15 cellular contexts compared by ENCODE assay signal in the genomic region with DNA sequence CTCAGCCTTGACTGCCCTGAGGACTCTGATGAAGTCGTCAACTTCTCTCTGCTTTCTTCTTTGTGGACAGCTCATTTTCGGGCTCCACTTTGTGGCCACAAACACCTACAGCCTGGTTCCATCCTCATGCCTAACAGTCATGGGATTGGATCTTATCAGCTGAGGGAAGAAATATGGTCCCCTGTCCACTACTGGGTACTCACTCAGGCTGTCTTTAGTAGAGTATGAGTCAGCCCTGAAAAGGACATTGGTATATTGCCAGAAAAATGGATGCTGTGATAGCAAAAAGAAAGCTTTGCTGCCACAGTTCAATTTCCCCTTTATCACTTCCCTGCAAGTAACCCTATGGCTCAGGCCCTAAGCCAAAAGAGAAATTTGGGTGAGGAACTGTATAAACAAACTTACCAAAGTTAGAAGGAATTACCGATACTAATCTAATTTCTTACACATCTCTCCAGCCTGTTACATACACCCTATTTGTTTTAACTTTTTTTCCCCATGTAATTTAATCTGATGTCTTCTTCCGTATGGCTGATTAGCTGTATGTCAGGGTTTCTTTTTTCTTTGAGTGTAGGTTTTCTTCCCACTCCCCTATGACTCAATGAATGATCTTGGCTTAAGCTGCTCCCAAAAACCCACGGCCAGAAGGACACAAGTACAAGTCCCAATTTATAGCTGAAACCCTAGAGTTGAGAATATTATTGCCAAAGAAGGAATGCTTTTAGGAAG. TPM values are rescaled to one million over a fixed set of nuclear protein-coding genes. Genes with fewer than 3 reads are reported as not detected.
DNase-seq lines count a peak whose midpoint lies in the region; ATAC-seq, FAIRE-seq and TF ChIP-seq lines count a peak whose summit lies in the region.
"Had no signal": no experiment of that assay in that cellular context is flagged by ENCODE, and none has a peak within 500 bp of the region (broad histone marks: within the 10 kb centered on the region; RNA-seq: fewer than 3 reads in every experiment).

No MANE protein-coding gene starts in this region.

- CTCF ChIA-PET in activated CD4-positive, alpha-beta memory T cell treated with anti-CD3 and anti-CD28 coated beads, Interleukin-2, amount 10 ng/mL, durations not matched to agents 7 days and 5 days (lab: Charles Lee): interaction anchor here (0.6 to 7.1 kb wide), 2 partner anchors 12 to 424 kb away, joined by 3 to 62 read pairs; no protein-coding TSS in a partner anchor

- no peak overlapping the region for H3K4me3 Mint-ChIP-seq in activated T-helper 1 cell treated with anti-CD3 and anti-CD28 coated beads, Interleukin-12 subunit alpha, Interleukin-12 subunit beta, Interleukin-2, Interleukin-4 antibody, amounts not matched to agents 30 ng/mL and 10 ng/mL and 1 ng/mL, durations not matched to agents 14 hours and 24 hours and 36 hours
- H3K4me3 Mint-ChIP-seq in activated CD4-positive, alpha-beta memory T cell treated with anti-CD3 and anti-CD28 coated beads, Interleukin-2, amount 10 ng/mL, durations not matched to agents 7 days and 5 days: no peak overlapping the region

- FAIRE-seq in H54 (lab: Jason Lieb, UNC): peak; percentile 58
- FAIRE-seq: keratinocyte had no signal

- H3K4me3 ChIP-seq in fibroblast of pulmonary artery (replicated peaks; ENCODE audit: low read depth, low read length): no peak overlapping the region
- H3K4me3 ChIP-seq: adrenal gland, SJSA1, upper lobe of left lung had no signal

- no peak for TF ChIP-seq CTCF in fibroblast of pulmonary artery (IDR thresholded peaks at IDR 0.05; ENCODE audit: low read length, missing control alignments)

- H3K4me1 Mint-ChIP-seq in activated T-helper 1 cell treated with anti-CD3 and anti-CD28 coated beads, Interleukin-12 subunit alpha, Interleukin-12 subunit beta, Interleukin-2, Interleukin-4 antibody, amounts not matched to agents 30 ng/mL and 10 ng/mL and 1 ng/mL, durations not matched to agents 14 hours and 24 hours and 36 hours (ENCODE audit: low read depth): peaks cover 21% of the 10 kb centered on the region
- peaks cover 32% of the 10 kb centered on the region for H3K4me1 Mint-ChIP-seq in activated CD4-positive, alpha-beta memory T cell treated with anti-CD3 and anti-CD28 coated beads, Interleukin-2, amount 10 ng/mL, durations not matched to agents 7 days and 5 days

- H3K36me3 Mint-ChIP-seq in activated T-helper 1 cell treated with anti-CD3 and anti-CD28 coated beads, Interleukin-12 subunit alpha, Interleukin-12 subunit beta, Interleukin-2, Interleukin-4 antibody, amounts not matched to agents 30 ng/mL and 10 ng/mL and 1 ng/mL, durations not matched to agents 14 hours and 24 hours and 36 hours (ENCODE audit: low read depth): peaks cover 45% of the 10 kb centered on the region
- H3K36me3 Mint-ChIP-seq in activated CD4-positive, alpha-beta memory T cell treated with anti-CD3 and anti-CD28 coated beads, Interleukin-2, amount 10 ng/mL, durations not matched to agents 7 days and 5 days (ENCODE audit: low read depth): peaks cover 67% of the 10 kb centered on the region

- DNase-seq in AG08395 (ENCODE audit: low spot score) (peak; percentile 6), H54 (ENCODE audit: insufficient read length, low spot score) (no peak), fibroblast of pulmonary artery (ENCODE audit: low read depth) (peak; percentile 41), mesenteric fat pad (ENCODE audit: low spot score) (no peak)
- DNase-seq in activated T-helper 1 cell treated with anti-CD3 and anti-CD28 coated beads, Interleukin-12 subunit alpha, Interleukin-12 subunit beta, Interleukin-2, Interleukin-4 antibody, amounts not matched to agents 30 ng/mL and 10 ng/mL and 1 ng/mL, durations not matched to agents 14 hours and 24 hours and 36 hours (ENCODE audit: low spot score): no peak
- no peak for DNase-seq in activated naive CD4-positive, alpha-beta T cell treated with anti-CD3 and anti-CD28 coated beads, Interleukin-2, amount 50 U/mL, for 16 hours
- DNase-seq in activated CD4-positive, alpha-beta memory T cell treated with anti-CD3 and anti-CD28 coated beads, Interleukin-2, amount 10 ng/mL, durations not matched to agents 7 days and 5 days: no peak
- DNase-seq: BE2C, DMS53, retina, upper lobe of left lung had no signal

- H3K9me3 Mint-ChIP-seq in activated T-helper 1 cell treated with anti-CD3 and anti-CD28 coated beads, Interleukin-12 subunit alpha, Interleukin-12 subunit beta, Interleukin-2, Interleukin-4 antibody, amounts not matched to agents 30 ng/mL and 10 ng/mL and 1 ng/mL, durations not matched to agents 14 hours and 24 hours and 36 hours: no peaks in the 10 kb centered on the region
- no peaks in the 10 kb centered on the region for H3K9me3 Mint-ChIP-seq in activated CD4-positive, alpha-beta memory T cell treated with anti-CD3 and anti-CD28 coated beads, Interleukin-2, amount 10 ng/mL, durations not matched to agents 7 days and 5 days

- intact Hi-C loops in activated T-helper 1 cell treated with anti-CD3 and anti-CD28 coated beads, Interleukin-12 subunit alpha, Interleukin-12 subunit beta, Interleukin-2, Interleukin-4 antibody, amounts not matched to agents 30 ng/mL and 10 ng/mL and 1 ng/mL, durations not matched to agents 14 hours and 24 hours and 36 hours (cut with micrococcal nuclease): no loop called here

- ATAC-seq in GM18907 (IDR thresholded peaks at IDR 0.05; ENCODE audit: unreplicated experiment): no peak

- POLR2A ChIA-PET in activated CD4-positive, alpha-beta memory T cell treated with anti-CD3 and anti-CD28 coated beads, Interleukin-2, amount 10 ng/mL, durations not matched to agents 7 days and 5 days (lab: Charles Lee): interaction anchor here (0.7 kb wide), 1 partner anchor 30 kb away, joined by 3 read pairs; no protein-coding TSS in a partner anchor

- no peak for TF ChIP-seq POLR2A in H54 (IDR thresholded peaks at IDR 0.05; ENCODE audit: low read depth, low read length)

- peak overlapping the region; percentile 67 for H3K27ac Mint-ChIP-seq in activated T-helper 1 cell treated with anti-CD3 and anti-CD28 coated beads, Interleukin-12 subunit alpha, Interleukin-12 subunit beta, Interleukin-2, Interleukin-4 antibody, amounts not matched to agents 30 ng/mL and 10 ng/mL and 1 ng/mL, durations not matched to agents 14 hours and 24 hours and 36 hours
- H3K27ac Mint-ChIP-seq in activated CD4-positive, alpha-beta memory T cell treated with anti-CD3 and anti-CD28 coated beads, Interleukin-2, amount 10 ng/mL, durations not matched to agents 7 days and 5 days: no peak overlapping the region

- H3K27me3 Mint-ChIP-seq in activated T-helper 1 cell treated with anti-CD3 and anti-CD28 coated beads, Interleukin-12 subunit alpha, Interleukin-12 subunit beta, Interleukin-2, Interleukin-4 antibody, amounts not matched to agents 30 ng/mL and 10 ng/mL and 1 ng/mL, durations not matched to agents 14 hours and 24 hours and 36 hours (ENCODE audit: insufficient read depth): no peaks in the 10 kb centered on the region
- no peaks in the 10 kb centered on the region for H3K27me3 Mint-ChIP-seq in activated CD4-positive, alpha-beta memory T cell treated with anti-CD3 and anti-CD28 coated beads, Interleukin-2, amount 10 ng/mL, durations not matched to agents 7 days and 5 days

RNA-seq across cellular contexts. Expression of a gene that starts 29.1 kb away (rescaled TPM):
- 241 and 244 TPM in 2 replicates for total RNA-seq in activated T-helper 1 cell treated with anti-CD3 and anti-CD28 coated beads, Interleukin-12 subunit alpha, Interleukin-12 subunit beta, Interleukin-2, Interleukin-4 antibody, amounts not matched to agents 30 ng/mL and 10 ng/mL and 1 ng/mL, durations not matched to agents 14 hours and 24 hours and 36 hours
- 161 TPM for total RNA-seq in mesenteric fat pad
- 100 to 1,000 TPM; 142 to 147 TPM for total RNA-seq in activated CD4-positive, alpha-beta memory T cell treated with anti-CD3 and anti-CD28 coated beads, Interleukin-2, amount 10 ng/mL, durations not matched to agents 7 days and 5 days

RNA-seq across cellular contexts. Expression of a gene that starts 48.1 kb away (rescaled TPM):
- 1.1 and 1.5 TPM in 2 replicates for total RNA-seq in activated T-helper 1 cell treated with anti-CD3 and anti-CD28 coated beads, Interleukin-12 subunit alpha, Interleukin-12 subunit beta, Interleukin-2, Interleukin-4 antibody, amounts not matched to agents 30 ng/mL and 10 ng/mL and 1 ng/mL, durations not matched to agents 14 hours and 24 hours and 36 hours
- 0.45 TPM for total RNA-seq in mesenteric fat pad
- total RNA-seq in activated CD4-positive, alpha-beta memory T cell treated with anti-CD3 and anti-CD28 coated beads, Interleukin-2, amount 10 ng/mL, durations not matched to agents 7 days and 5 days: under 1 TPM; 0.88 TPM

Comparison
In these comparisons a context has a peak if more than half of its experiments do, and no peak if none do; other contexts are left out.
1. DNase-seq: peak in AG08395 (single experiment) and fibroblast of pulmonary artery (single experiment); none in H54 (single experiment), activated T-helper 1 cell treated with anti-CD3 and anti-CD28 coated beads, Interleukin-12 subunit alpha, Interleukin-12 subunit beta, Interleukin-2, Interleukin-4 antibody, amounts not matched to agents 30 ng/mL and 10 ng/mL and 1 ng/mL, durations not matched to agents 14 hours and 24 hours and 36 hours (single experiment), activated naive CD4-positive, alpha-beta T cell treated with anti-CD3 and anti-CD28 coated beads, Interleukin-2, amount 50 U/mL, for 16 hours (single experiment), mesenteric fat pad (single experiment) and activated CD4-positive, alpha-beta memory T cell treated with anti-CD3 and anti-CD28 coated beads, Interleukin-2, amount 10 ng/mL, durations not matched to agents 7 days and 5 days (single experiment).